In genomic region chr22:17171313-17172171, GRCh38 we compare ENCODE assay signal across 8 cellular contexts. TPM values are rescaled to one million over a fixed set of nuclear protein-coding genes. Genes with fewer than 3 reads are reported as not detected.
DNase-seq lines count a peak whose midpoint lies in the region; ATAC-seq lines count a peak whose summit lies in the region.

No MANE protein-coding gene starts in this region.

- H3K23ac ChIP-seq in mesenchymal stem cell (ENCODE audit: low read length in 2 of 2): no peak overlapping the region

- peak overlapping the region; percentile 83 for H4K91ac ChIP-seq in mesenchymal stem cell (ENCODE audit: low read length)

- peak overlapping the region in 1 of 2 donors; percentile 78 for H3K4me3 ChIP-seq in CD4-positive, alpha-beta memory T cell (ENCODE audit: low read length in 2 of 2)
- peak overlapping the region; percentile 82 to 88 for H3K4me3 ChIP-seq in mesenchymal stem cell (ENCODE audit: insufficient read depth in 1 of 2, low read depth in 1 of 2, low read length in 2 of 2)

- peak overlapping the region; percentile 93 for H3K9ac ChIP-seq in mesenchymal stem cell (ENCODE audit: low read length)

- H3K36me3 Mint-ChIP-seq in CD4-positive, alpha-beta memory T cell: no peaks in the 10 kb centered on the region
- H3K36me3 Mint-ChIP-seq in activated CD4-positive, alpha-beta memory T cell treated with anti-CD3 and anti-CD28 coated beads, Interleukin-2, amount 10 ng/mL, durations not matched to agents 7 days and 5 days (ENCODE audit: low read depth): no peaks in the 10 kb centered on the region

- H3K79me1 ChIP-seq in mesenchymal stem cell (replicated peaks; ENCODE audit: low read length, poor library complexity, severe bottlenecking): no peaks in the 10 kb centered on the region

- DNase-seq in CD4-positive, alpha-beta memory T cell: peak; percentile 61 to 74 (median 71)
- DNase-seq in NCI-H526 (lab: John Stamatoyannopoulos, UW) (peak; percentile 34 to 87), mesenchymal stem cell (peak; percentile 91)
- DNase-seq in activated CD4-positive, alpha-beta memory T cell treated with anti-CD3 and anti-CD28 coated beads, Interleukin-2, amount 10 ng/mL, durations not matched to agents 7 days and 5 days: peak; percentile 80
- peak; percentile 63 for DNase-seq in effector CD8-positive, alpha-beta T cell (lab: John Stamatoyannopoulos, UW)
- peak; percentile 63 for DNase-seq in stimulated activated CD8-positive, alpha-beta memory T cell treated with anti-CD3 and anti-CD28 coated beads, Interleukin-12 subunit alpha, Interleukin-12 subunit beta, amount 100 ng/mL, for 1 hour (ENCODE audit: low read depth)

- CTCF ChIA-PET in CD4-positive, alpha-beta memory T cell (lab: Charles Lee; ENCODE audit: partially characterized antibody): interaction anchor here (0.6 to 6.0 kb wide), 62 partner anchors 8 to 905 kb away, joined by 3 to 174 read pairs (median 4); partner anchors contain the start of genes ADA2, BCL2L13 and CECR2
- CTCF ChIA-PET in activated CD4-positive, alpha-beta memory T cell treated with anti-CD3 and anti-CD28 coated beads, Interleukin-2, amount 10 ng/mL, durations not matched to agents 7 days and 5 days (lab: Charles Lee): interaction anchor here (0.6 to 5.1 kb wide), 64 partner anchors 9 to 614 kb away, joined by 3 to 78 read pairs (median 4); partner anchors contain the start of gene ADA2

- POLR2A ChIA-PET in CD4-positive, alpha-beta memory T cell (lab: Charles Lee; ENCODE audit: partially characterized antibody): interaction anchor here (0.7 to 2.7 kb wide), 17 partner anchors 9 to 330 kb away, joined by 3 to 21 read pairs (median 5); partner anchors contain the start of genes ADA2, HDHD5 and IL17RA
- POLR2A ChIA-PET in activated CD4-positive, alpha-beta memory T cell treated with anti-CD3 and anti-CD28 coated beads, Interleukin-2, amount 10 ng/mL, durations not matched to agents 7 days and 5 days (lab: Charles Lee): interaction anchor here (0.8 to 3.0 kb wide), 10 partner anchors 12 to 468 kb away, joined by 3 to 17 read pairs (median 4); partner anchors contain the start of gene ADA2

- H2AK5ac ChIP-seq in mesenchymal stem cell (ENCODE audit: low read length, severe bottlenecking): no peak overlapping the region

- H2BK120ac ChIP-seq in mesenchymal stem cell (ENCODE audit: low read depth, low read length): peak overlapping the region; percentile 54

- peak overlapping the region; percentile 50 for H3K27ac ChIP-seq in CD4-positive, alpha-beta memory T cell (ENCODE audit: low read depth, low read length)
- H3K27ac ChIP-seq in mesenchymal stem cell (ENCODE audit: low read length, poor library complexity, severe bottlenecking): peak overlapping the region; percentile 56

- peak overlapping the region; percentile 71 for H2BK15ac ChIP-seq in mesenchymal stem cell (ENCODE audit: low read depth, poor library complexity, severe bottlenecking)

- H3K4ac ChIP-seq in mesenchymal stem cell (ENCODE audit: low read depth in 1 of 2, low read length in 2 of 2): peak overlapping the region; percentile 66 to 92

- H3K4me3 Mint-ChIP-seq in CD4-positive, alpha-beta memory T cell: peak overlapping the region; percentile 79 to 90 (median 87)
- H3K4me3 Mint-ChIP-seq in activated CD4-positive, alpha-beta memory T cell treated with anti-CD3 and anti-CD28 coated beads, Interleukin-2, amount 10 ng/mL, durations not matched to agents 7 days and 5 days: peak overlapping the region; percentile 71

- H3K4me2 ChIP-seq in mesenchymal stem cell (ENCODE audit: low read length, poor library complexity, severe bottlenecking): peak overlapping the region; percentile 79

- H3K27ac Mint-ChIP-seq in CD4-positive, alpha-beta memory T cell: peak overlapping the region; percentile 32 to 90 (median 80)
- H3K27ac Mint-ChIP-seq in activated CD4-positive, alpha-beta memory T cell treated with anti-CD3 and anti-CD28 coated beads, Interleukin-2, amount 10 ng/mL, durations not matched to agents 7 days and 5 days: peak overlapping the region; percentile 36

- peak overlapping the region; percentile 96 for H2AFZ ChIP-seq in mesenchymal stem cell (ENCODE audit: low read depth, low read length)

- H3K27me3 ChIP-seq in CD4-positive, alpha-beta memory T cell (ENCODE audit: insufficient read depth, low read length): no peaks in the 10 kb centered on the region
- H3K27me3 ChIP-seq in mesenchymal stem cell (ENCODE audit: control insufficient read depth in 1 of 2, insufficient read depth in 1 of 2, low read length in 2 of 2): peaks cover 3 to 12% of the 10 kb centered on the region in 2 experiments

- intact Hi-C loops in CD4-positive, alpha-beta memory T cell (cut with micrococcal nuclease): loop anchor here (1.0 to 5.0 kb wide), 4 partner anchors 46 to 330 kb away; partner anchors contain the start of gene ADA2

- ATAC-seq in GM19351 (IDR thresholded peaks at IDR 0.05; ENCODE audit: unreplicated experiment) (peak; percentile 90), HG03469 (IDR thresholded peaks at IDR 0.05; ENCODE audit: unreplicated experiment) (peak; percentile 74)

- no peaks in the 10 kb centered on the region for H3K36me3 ChIP-seq in CD4-positive, alpha-beta memory T cell (ENCODE audit: insufficient read depth, low read length)
- no peaks in the 10 kb centered on the region for H3K36me3 ChIP-seq in mesenchymal stem cell (ENCODE audit: control insufficient read depth in 1 of 2, insufficient read depth in 2 of 2, low read depth in 1 of 2, low read length in 2 of 2)

- H3K9me3 Mint-ChIP-seq in CD4-positive, alpha-beta memory T cell: no peaks in the 10 kb centered on the region
- no peaks in the 10 kb centered on the region for H3K9me3 Mint-ChIP-seq in activated CD4-positive, alpha-beta memory T cell treated with anti-CD3 and anti-CD28 coated beads, Interleukin-2, amount 10 ng/mL, durations not matched to agents 7 days and 5 days

- peaks cover 5% of the 10 kb centered on the region for H3K4me1 ChIP-seq in CD4-positive, alpha-beta memory T cell (ENCODE audit: insufficient read depth, low read length)
- H3K4me1 ChIP-seq in mesenchymal stem cell (ENCODE audit: control insufficient read depth, insufficient read depth, low read depth, low read length): peaks cover 4% of the 10 kb centered on the region

- H3K9me3 ChIP-seq in CD4-positive, alpha-beta memory T cell (ENCODE audit: control insufficient read depth in 1 of 2, low read length in 2 of 2): no peaks in the 10 kb centered on the region
- no peaks in the 10 kb centered on the region for H3K9me3 ChIP-seq in mesenchymal stem cell (ENCODE audit: control insufficient read depth, low read length)

- peak overlapping the region; percentile 92 for H2BK5ac ChIP-seq in mesenchymal stem cell (ENCODE audit: low read depth, low read length, poor library complexity, severe bottlenecking)

- peak overlapping the region; percentile 92 to 97 for H3K18ac ChIP-seq in mesenchymal stem cell (ENCODE audit: low read depth in 1 of 2, low read length in 2 of 2)

- H3K14ac ChIP-seq in mesenchymal stem cell (ENCODE audit: low read length in 2 of 2): peak overlapping the region in 1 of 2 experiments; percentile 89

- no peaks in the 10 kb centered on the region for H3K27me3 Mint-ChIP-seq in CD4-positive, alpha-beta memory T cell
- peaks cover 9% of the 10 kb centered on the region for H3K27me3 Mint-ChIP-seq in activated CD4-positive, alpha-beta memory T cell treated with anti-CD3 and anti-CD28 coated beads, Interleukin-2, amount 10 ng/mL, durations not matched to agents 7 days and 5 days

- under 1% methylated on average over 65 of the region's 85 CpGs for WGBS in mesenchymal stem cell

- H4K8ac ChIP-seq in mesenchymal stem cell (ENCODE audit: low read length): peak overlapping the region; percentile 98

- no peak overlapping the region for H2BK12ac ChIP-seq in mesenchymal stem cell (ENCODE audit: low read length in 2 of 2)

- H3K4me1 Mint-ChIP-seq in CD4-positive, alpha-beta memory T cell: peaks cover 2 to 8% (median 5%) of the 10 kb centered on the region in 4 donors
- H3K4me1 Mint-ChIP-seq in activated CD4-positive, alpha-beta memory T cell treated with anti-CD3 and anti-CD28 coated beads, Interleukin-2, amount 10 ng/mL, durations not matched to agents 7 days and 5 days: peaks cover 6% of the 10 kb centered on the region

RNA-seq across cellular contexts. Expression of gene HDHD5, which starts 12.5 kb away (rescaled TPM):
- total RNA-seq in CD4-positive, alpha-beta memory T cell: 10 to 100 TPM; 23.1 to 23.3 TPM
- polyA plus RNA-seq in CD4-positive, alpha-beta memory T cell: 10 to 100 TPM; 51.6 to 86.7 TPM
- total RNA-seq in activated CD4-positive, alpha-beta memory T cell treated with anti-CD3 and anti-CD28 coated beads, Interleukin-2, amount 10 ng/mL, durations not matched to agents 7 days and 5 days: 10 to 100 TPM; 27.1 TPM
- 11.1 TPM for polyA plus RNA-seq in mesenchymal stem cell (2013, experiment 1 of 2)
- 11.9 TPM for polyA plus RNA-seq in mesenchymal stem cell (2013, experiment 2 of 2)

RNA-seq across cellular contexts. Expression of gene ADA2, which starts 47.7 kb away (rescaled TPM):
- 100 to 1,000 TPM; 133 to 147 TPM for total RNA-seq in CD4-positive, alpha-beta memory T cell
- polyA plus RNA-seq in CD4-positive, alpha-beta memory T cell: 10 to 100 TPM; 67.3 to 77.1 TPM
- 10 to 100 TPM; 47.1 to 50.0 TPM for total RNA-seq in activated CD4-positive, alpha-beta memory T cell treated with anti-CD3 and anti-CD28 coated beads, Interleukin-2, amount 10 ng/mL, durations not matched to agents 7 days and 5 days
- 11.1 TPM for polyA plus RNA-seq in mesenchymal stem cell (2013, experiment 1 of 2)
- 11.8 TPM for polyA plus RNA-seq in mesenchymal stem cell (2013, experiment 2 of 2)

RNA-seq across cellular contexts. Expression of gene TMEM121B, which starts 50.4 kb away (rescaled TPM):
- total RNA-seq in CD4-positive, alpha-beta memory T cell: under 1 TPM in 1 of 2 experiments, not detected in 1; 0.12 TPM
- not detected for polyA plus RNA-seq in CD4-positive, alpha-beta memory T cell
- not detected for total RNA-seq in activated CD4-positive, alpha-beta memory T cell treated with anti-CD3 and anti-CD28 coated beads, Interleukin-2, amount 10 ng/mL, durations not matched to agents 7 days and 5 days
- polyA plus RNA-seq in mesenchymal stem cell (2013, experiment 1 of 2): 0.11 TPM
- 0.08 TPM for polyA plus RNA-seq in mesenchymal stem cell (2013, experiment 2 of 2)
